In the genomic region with DNA sequence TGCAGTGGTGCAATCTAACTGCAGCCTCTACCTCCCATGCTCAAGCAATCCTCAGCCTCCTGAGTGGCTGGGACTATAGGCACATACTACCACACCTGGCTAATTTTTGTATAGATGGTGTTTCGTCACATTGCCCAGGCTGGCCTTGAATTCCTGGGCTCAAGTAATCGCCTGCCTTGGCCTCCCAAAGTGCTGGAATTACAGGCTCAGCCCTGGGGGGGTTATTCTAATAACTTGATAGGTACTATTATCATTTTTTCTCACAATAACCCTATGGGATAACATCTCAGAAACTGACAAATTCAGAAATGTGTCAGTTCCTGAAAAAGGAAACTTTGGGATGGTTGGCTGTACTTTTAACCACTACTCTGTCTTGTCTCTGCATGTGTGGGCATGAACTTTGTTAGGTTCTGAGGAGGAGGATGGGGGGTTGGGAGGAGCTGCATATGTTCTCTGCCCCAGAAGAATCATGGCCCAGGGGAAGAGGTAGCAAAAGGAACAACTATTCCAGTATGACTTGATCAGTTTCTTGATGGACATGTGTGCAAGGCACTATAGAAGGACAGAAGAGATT, we compare ENCODE assay signal across 22 cellular contexts.
A peak's percentile ranks its signal among the peaks of the same experiment; 100 is the strongest.
DNase-seq lines count a peak whose midpoint lies in the region; ATAC-seq, FAIRE-seq and TF ChIP-seq lines count a peak whose summit lies in the region.
"Had no signal": no experiment of that assay in that cellular context is flagged by ENCODE, and none has a peak within 500 bp of the region (broad histone marks: within the 10 kb centered on the region; RNA-seq: fewer than 3 reads in every experiment).

No MANE protein-coding gene starts in this region.

- peaks cover 27% of the 10 kb centered on the region for H3K9me3 Mint-ChIP-seq in nephron progenitor cell
- H3K9me3 Mint-ChIP-seq: HFFc6 had no signal

- no peak overlapping the region for H3K27ac Mint-ChIP-seq in nephron progenitor cell
- H3K27ac Mint-ChIP-seq: activated naive CD8-positive, alpha-beta T cell treated with anti-CD3 and anti-CD28 coated beads, Interleukin-2, amount 50 U/mL, for 24 hours; activated T-helper 17 cell treated with anti-CD3 and anti-CD28 coated beads, Interleukin-2, amount 50 U/mL, for 72 hours; HFFc6 had no signal

- H3K36me3 ChIP-seq in bronchial epithelial cell (ENCODE audit: control insufficient read depth, insufficient read depth, low read length) (no peaks in the 10 kb centered on the region), mesenchymal stem cell (ENCODE audit: control insufficient read depth in 1 of 2, insufficient read depth in 2 of 2, low read depth in 1 of 2, low read length in 2 of 2) (peaks cover 0 to 20% of the 10 kb centered on the region in 2 experiments)
- H3K36me3 ChIP-seq: heart left ventricle, MG63 had no signal

- peaks cover 18% of the 10 kb centered on the region for H3K79me1 ChIP-seq in mesenchymal stem cell (replicated peaks; ENCODE audit: low read length, poor library complexity, severe bottlenecking)

- H3K4ac ChIP-seq in mesenchymal stem cell (ENCODE audit: low read depth in 1 of 2, low read length in 2 of 2) = no peak overlapping the region

- peaks cover 7% of the 10 kb centered on the region for H3K9me3 ChIP-seq in mesenchymal stem cell (ENCODE audit: control insufficient read depth, low read length)
- H3K9me3 ChIP-seq: body of pancreas, MG63, Peyer's patch, psoas muscle, testis had no signal

- H2BK120ac ChIP-seq in mesenchymal stem cell (ENCODE audit: low read depth, low read length) = no peak overlapping the region

- H4K91ac ChIP-seq in mesenchymal stem cell (ENCODE audit: low read length) = no peak overlapping the region

- no peak overlapping the region for H3K4me2 ChIP-seq in mesenchymal stem cell (ENCODE audit: low read length, poor library complexity, severe bottlenecking)

- no CpG with 5 or more reads among the region's 2 CpGs for WGBS in mesenchymal stem cell

- no peak overlapping the region for H2BK15ac ChIP-seq in mesenchymal stem cell (ENCODE audit: low read depth, poor library complexity, severe bottlenecking)

- no peak for TF ChIP-seq CTCF in bronchial epithelial cell (IDR thresholded peaks at IDR 0.05; ENCODE audit: insufficient read depth, low read length, severe bottlenecking)
- no peak for TF ChIP-seq CTCF in nephron progenitor cell (IDR thresholded peaks at IDR 0.05)

- DNase-seq in GDM1 (lab: John Stamatoyannopoulos, UW) = peak; percentile 21
- DNase-seq in KBM-7 = peak; percentile 28
- peak; percentile 85 for DNase-seq in bronchial epithelial cell (ENCODE audit: low read depth)
- DNase-seq in mesenchymal stem cell = no peak
- DNase-seq in LoVo (ENCODE audit: low spot score) = no peak
- no peak for DNase-seq in nephron progenitor cell
- no peak for DNase-seq in DMS53 treated with DMSO at 0.1 percent for 48 hours (lab: John Stamatoyannopoulos, UW; ENCODE audit: unreplicated experiment)
- DNase-seq: activated CD8-positive, alpha-beta memory T cell treated with anti-CD3 and anti-CD28 coated beads, Interleukin-2, amount 50 U/mL, for 4 hours; activated naive CD8-positive, alpha-beta T cell treated with anti-CD3 and anti-CD28 coated beads, Interleukin-2, amount 50 U/mL, for 24 hours; body of pancreas; heart left ventricle; HFFc6; MG63; NCI-H510A; Peyer's patch; psoas muscle; testis had no signal

- no peak overlapping the region for H3K9ac ChIP-seq in mesenchymal stem cell (ENCODE audit: low read length)
- H3K9ac ChIP-seq: BLaER1 treated with 17β-estradiol and CSF1 and Interleukin-3, amounts not matched to agents 10 nM and 100 nM had no signal

- H2AK5ac ChIP-seq in mesenchymal stem cell (ENCODE audit: low read length, severe bottlenecking) = peak overlapping the region; percentile 82

- no peak overlapping the region for H2BK5ac ChIP-seq in mesenchymal stem cell (ENCODE audit: low read depth, low read length, poor library complexity, severe bottlenecking)

- no peak overlapping the region for H3K4me3 ChIP-seq in bronchial epithelial cell (ENCODE audit: low read depth, low read length)
- no peak overlapping the region for H3K4me3 ChIP-seq in mesenchymal stem cell (ENCODE audit: insufficient read depth in 1 of 2, low read depth in 1 of 2, low read length in 2 of 2)
- H3K4me3 ChIP-seq: body of pancreas, MG63, Peyer's patch, psoas muscle, testis had no signal

- no peak overlapping the region for H2AFZ ChIP-seq in mesenchymal stem cell (ENCODE audit: low read depth, low read length)

- H3K14ac ChIP-seq in mesenchymal stem cell (ENCODE audit: low read length in 2 of 2) = no peak overlapping the region

- H3K18ac ChIP-seq in mesenchymal stem cell (ENCODE audit: low read depth in 1 of 2, low read length in 2 of 2) = no peak overlapping the region

- in situ Hi-C loops in KBM-7 (cut with MboI; ENCODE audit: low pct_unique_long_range_greater_than_20kb, low sequenced_read_pairs) = no loop called here

- no peaks in the 10 kb centered on the region for H3K27me3 Mint-ChIP-seq in nephron progenitor cell (ENCODE audit: low read depth, poor library complexity)
- H3K27me3 Mint-ChIP-seq: activated naive CD8-positive, alpha-beta T cell treated with anti-CD3 and anti-CD28 coated beads, Interleukin-2, amount 50 U/mL, for 24 hours; activated T-helper 17 cell treated with anti-CD3 and anti-CD28 coated beads, Interleukin-2, amount 50 U/mL, for 72 hours had no signal

- H3K27ac ChIP-seq in mesenchymal stem cell (ENCODE audit: low read length, poor library complexity, severe bottlenecking) = peak overlapping the region; percentile 59
- H3K27ac ChIP-seq: body of pancreas, Peyer's patch, psoas muscle, testis had no signal

- no peak overlapping the region for H3K4me3 Mint-ChIP-seq in nephron progenitor cell
- H3K4me3 Mint-ChIP-seq: activated naive CD8-positive, alpha-beta T cell treated with anti-CD3 and anti-CD28 coated beads, Interleukin-2, amount 50 U/mL, for 24 hours; activated T-helper 17 cell treated with anti-CD3 and anti-CD28 coated beads, Interleukin-2, amount 50 U/mL, for 72 hours; HFFc6 had no signal

- FAIRE-seq in bronchial epithelial cell (lab: Jason Lieb, UNC) = no peak
- FAIRE-seq: colon had no signal

- no peak for ATAC-seq in HG03469 (IDR thresholded peaks at IDR 0.05; ENCODE audit: unreplicated experiment)
- ATAC-seq: activated naive CD8-positive, alpha-beta T cell treated with anti-CD3 and anti-CD28 coated beads, Interleukin-2, amount 50 U/mL, for 24 hours; activated T-helper 17 cell treated with anti-CD3 and anti-CD28 coated beads, Interleukin-2, amount 50 U/mL, for 72 hours; body of pancreas; heart left ventricle; left ventricle myocardium superior; psoas muscle had no signal

- H3K27me3 ChIP-seq in bronchial epithelial cell (ENCODE audit: control insufficient read depth, insufficient read depth, low read length) (no peaks in the 10 kb centered on the region), mesenchymal stem cell (ENCODE audit: control insufficient read depth in 1 of 2, insufficient read depth in 1 of 2, low read length in 2 of 2) (no peaks in the 10 kb centered on the region)
- H3K27me3 ChIP-seq: BLaER1 treated with 17β-estradiol and CSF1 and Interleukin-3, amounts not matched to agents 10 nM and 100 nM; body of pancreas; heart left ventricle; MG63; Peyer's patch; testis had no signal

- H3K23ac ChIP-seq in mesenchymal stem cell (ENCODE audit: low read length in 2 of 2) = no peak overlapping the region

- H4K8ac ChIP-seq in mesenchymal stem cell (ENCODE audit: low read length) = no peak overlapping the region

- peaks cover 30% of the 10 kb centered on the region for H3K4me1 Mint-ChIP-seq in nephron progenitor cell

- H2BK12ac ChIP-seq in mesenchymal stem cell (ENCODE audit: low read length in 2 of 2) = no peak overlapping the region

- peaks cover 15% of the 10 kb centered on the region for H3K36me3 Mint-ChIP-seq in nephron progenitor cell (ENCODE audit: low read depth)

- peaks cover 8% of the 10 kb centered on the region for H3K4me1 ChIP-seq in mesenchymal stem cell (ENCODE audit: control insufficient read depth, insufficient read depth, low read depth, low read length)
- H3K4me1 ChIP-seq: body of pancreas, Peyer's patch, psoas muscle, testis had no signal

Comparison
In these comparisons a context has a peak if more than half of its experiments do, and no peak if none do; other contexts are left out.
1. DNase-seq: peak in GDM1 (single experiment), KBM-7 (single experiment) and bronchial epithelial cell (single experiment); none in mesenchymal stem cell (single experiment), LoVo (single experiment), nephron progenitor cell (single experiment) and DMS53 treated with DMSO at 0.1 percent for 48 hours (single experiment).